8 cellular contexts compared by ENCODE assay signal in the genomic region with DNA sequence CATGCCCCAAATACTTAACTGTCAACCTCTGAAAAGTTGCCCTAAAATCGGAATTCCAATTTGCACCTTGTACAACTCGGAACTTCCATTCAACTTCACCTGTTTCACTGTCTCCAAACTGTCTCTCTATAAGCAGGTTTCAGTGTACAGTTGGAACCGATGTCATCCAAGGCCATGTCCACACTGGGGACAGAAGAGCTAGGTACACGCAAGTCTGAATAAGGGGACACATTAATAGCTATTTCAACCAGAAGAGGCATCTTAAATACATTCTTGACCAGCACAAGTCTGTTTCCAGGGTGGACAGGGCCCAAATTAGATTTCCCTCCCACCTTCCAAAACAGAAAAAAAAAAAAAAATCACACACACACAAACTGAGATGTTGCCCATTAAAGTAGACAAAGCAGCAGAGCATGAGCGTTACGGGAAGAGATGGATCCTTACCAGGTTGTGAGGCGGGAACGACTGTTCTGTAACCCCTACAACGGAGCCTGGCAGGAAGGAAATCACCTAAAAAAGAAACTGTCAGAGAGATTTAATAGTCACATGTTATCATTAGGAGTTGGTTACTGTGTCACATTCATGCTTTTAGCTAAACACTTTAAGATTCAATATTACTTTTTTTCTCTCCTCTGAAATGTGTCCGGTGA. TPM values are rescaled to one million over a fixed set of nuclear protein-coding genes. Genes with fewer than 3 reads are reported as not detected.
DNase-seq lines count a peak whose midpoint lies in the region; ATAC-seq, FAIRE-seq and TF ChIP-seq lines count a peak whose summit lies in the region.

No MANE protein-coding gene starts in this region.

- peak overlapping the region; percentile 99 for H3K4me3 Mint-ChIP-seq in activated naive CD8-positive, alpha-beta T cell

- H3K9me3 ChIP-seq in A673 (ENCODE audit: low read depth, low read length, poor library complexity, severe bottlenecking) (no peaks in the 10 kb centered on the region), kidney (ENCODE audit: control insufficient read depth in 1 of 2, low read length in 2 of 2) (no peaks in the 10 kb centered on the region), suprapubic skin (no peaks in the 10 kb centered on the region)

- TSS peak; percentile 35 for BruUV-seq in A673 (replicated peaks; lab: Mats Ljungman, UMichigan)

- TF ChIP-seq POLR2A in H54 (IDR thresholded peaks at IDR 0.05; ENCODE audit: low read depth, low read length) (no peak), suprapubic skin (IDR thresholded peaks at IDR 0.05) (no peak)

- H3K36me3 ChIP-seq in A673 (ENCODE audit: insufficient read depth, low read length, poor library complexity, severe bottlenecking) (peaks cover 56% of the 10 kb centered on the region), kidney (ENCODE audit: control insufficient read depth in 1 of 2, insufficient read depth in 2 of 2, low read length in 2 of 2) (peaks cover 7 to 13% of the 10 kb centered on the region in 2 donors), suprapubic skin (no peaks in the 10 kb centered on the region)

- TF ChIP-seq EP300 in suprapubic skin (IDR thresholded peaks at IDR 0.05) = no peak

- in situ Hi-C loops in GM13976 (cut with MboI; ENCODE audit: low sequenced_read_pairs, unreplicated experiment) = no loop called here

- no peak for ATAC-seq in HG02588 (IDR thresholded peaks at IDR 0.05; ENCODE audit: unreplicated experiment)

- peaks cover 15% of the 10 kb centered on the region for H3K36me3 Mint-ChIP-seq in activated naive CD8-positive, alpha-beta T cell

- no peaks in the 10 kb centered on the region for H3K27me3 Mint-ChIP-seq in activated naive CD8-positive, alpha-beta T cell

- 2% methylated on average over 10 of the region's 10 CpGs for WGBS in suprapubic skin

- FAIRE-seq in H54 (lab: Jason Lieb, UNC) (peak; percentile 82), kidney (lab: Jason Lieb, UNC) (no peak)

- H3K9me3 Mint-ChIP-seq in activated naive CD8-positive, alpha-beta T cell (ENCODE audit: low read depth) = no peaks in the 10 kb centered on the region

- peaks cover 48% of the 10 kb centered on the region for H3K4me1 Mint-ChIP-seq in activated naive CD8-positive, alpha-beta T cell (ENCODE audit: low read depth)

- TF ChIP-seq CTCF in A673 (conservative IDR thresholded peaks at IDR 0.05; ENCODE audit: low read depth, low read length) = no peak
- no peak for TF ChIP-seq CTCF in kidney (IDR thresholded peaks at IDR 0.05; ENCODE audit: borderline replicate concordance, extremely low read depth, insufficient read depth)
- no peak for TF ChIP-seq CTCF in suprapubic skin (IDR thresholded peaks at IDR 0.05)
- no peak for TF ChIP-seq CTCF in GM13976 (IDR thresholded peaks at IDR 0.05; ENCODE audit: borderline replicate concordance, control extremely low read depth, extremely low read depth, insufficient read depth, missing control alignments)

- peak overlapping the region; percentile 83 to 86 for H3K9ac ChIP-seq in kidney (ENCODE audit: low read length in 2 of 2)

- CTCF ChIA-PET in A673 (lab: Charles Lee) = no interaction called here

- peak; percentile 24 for DNase-seq in A673 (ENCODE audit: low spot score)
- no peak for DNase-seq in H54 (ENCODE audit: insufficient read length, low spot score)
- DNase-seq in kidney = no peak
- no peak for DNase-seq in suprapubic skin (ENCODE audit: low spot score in 2 of 2)
- DNase-seq in D341Med (ENCODE audit: low spot score) = no peak
- DNase-seq in GM13976 (ENCODE audit: low spot score) = no peak

- intact Hi-C loops in A673 (cut with micrococcal nuclease; ENCODE audit: unreplicated experiment) = loop anchor here (5.0 kb wide), 1 partner anchor 66 kb away; no protein-coding TSS in a partner anchor
- intact Hi-C loops in kidney (cut with DNase I) = no loop called here

- H3K27ac Mint-ChIP-seq in activated naive CD8-positive, alpha-beta T cell = peak overlapping the region; percentile 95

- H3K4me1 ChIP-seq in A673 (ENCODE audit: insufficient read depth, low read length, poor library complexity, severe bottlenecking) (peaks cover 40% of the 10 kb centered on the region), kidney (ENCODE audit: control insufficient read depth in 1 of 2, insufficient read depth in 1 of 2, low read depth in 1 of 2, low read length in 2 of 2) (peaks cover 8 to 10% of the 10 kb centered on the region in 2 donors), suprapubic skin (peaks cover 54% of the 10 kb centered on the region)

- H3K4me3 ChIP-seq in A673 (ENCODE audit: low read depth, low read length, poor library complexity, severe bottlenecking) = peak overlapping the region; percentile 87
- H3K4me3 ChIP-seq in kidney (ENCODE audit: low read length in 2 of 2) = peak overlapping the region; percentile 91 to 96
- H3K4me3 ChIP-seq in suprapubic skin = peak overlapping the region; percentile 77

- H3K27me3 ChIP-seq in A673 (replicated peaks; ENCODE audit: insufficient read depth, low read depth, low read length, poor library complexity) (peaks cover 3% of the 10 kb centered on the region), suprapubic skin (no peaks in the 10 kb centered on the region)

- H3K27ac ChIP-seq in A673 (ENCODE audit: low read depth, low read length, poor library complexity, severe bottlenecking) = peak overlapping the region; percentile 97
- H3K27ac ChIP-seq in kidney (ENCODE audit: low read depth in 2 of 2, low read length in 2 of 2) = peak overlapping the region; percentile 89 to 98
- peak overlapping the region; percentile 96 for H3K27ac ChIP-seq in suprapubic skin

- POLR2A ChIA-PET in A673 (lab: Charles Lee; ENCODE audit: low non-redundant PET) = no interaction called here

RNA-seq across cellular contexts. Expression of a gene that starts 1.7 kb away (rescaled TPM):
- total RNA-seq in A673 (2021) (74.1 and 76.6 TPM in 2 replicates), kidney (44.7 TPM), suprapubic skin (10 to 100 TPM; 26.1 to 87.1 (median 32.8) TPM)
- polyA plus RNA-seq in kidney (ENCODE audit: insufficient read depth, low read depth, low replicate concordance) = 15.2 TPM

RNA-seq across cellular contexts. Expression of a gene that starts 15.4 kb away (rescaled TPM):
- total RNA-seq in A673 (2021) = 53.8 and 66.0 TPM in 2 replicates
- 20.3 TPM for total RNA-seq in kidney
- polyA plus RNA-seq in kidney (ENCODE audit: insufficient read depth, low read depth, low replicate concordance) = 63.8 TPM
- total RNA-seq in suprapubic skin = 10 to 100 TPM; 13.9 to 19.4 (median 15.9) TPM

RNA-seq across cellular contexts. Expression of a gene that starts 22.8 kb away (rescaled TPM):
- total RNA-seq in A673 (2021) = 0.41 and 0.66 TPM in 2 replicates
- 3.7 TPM for total RNA-seq in kidney
- polyA plus RNA-seq in kidney (ENCODE audit: insufficient read depth, low read depth, low replicate concordance) = 2.7 TPM
- total RNA-seq in suprapubic skin = 1 to 10 TPM in 1 of 4 donors, under 1 TPM in 2, not detected in 1; 0.72 to 1.8 (median 0.94) TPM

RNA-seq across cellular contexts. Expression of a gene that starts 34.8 kb away (rescaled TPM):
- 70.4 and 80.5 TPM in 2 replicates for total RNA-seq in A673 (2021)
- 51.5 TPM for total RNA-seq in kidney
- 54.7 TPM for polyA plus RNA-seq in kidney (ENCODE audit: insufficient read depth, low read depth, low replicate concordance)
- total RNA-seq in suprapubic skin = 10 to 100 TPM; 32.4 to 38.4 (median 34.8) TPM

RNA-seq across cellular contexts. Expression of a gene that starts 36.1 kb away (rescaled TPM):
- 276 and 277 TPM in 2 replicates for total RNA-seq in A673 (2021)
- 7.2 TPM for total RNA-seq in kidney
- polyA plus RNA-seq in kidney (ENCODE audit: insufficient read depth, low read depth, low replicate concordance) = 2.9 TPM
- 10 to 100 TPM; 37.9 to 71.5 (median 44.9) TPM for total RNA-seq in suprapubic skin
